ENCODE assay signal across 33 cellular contexts in the genomic region with DNA sequence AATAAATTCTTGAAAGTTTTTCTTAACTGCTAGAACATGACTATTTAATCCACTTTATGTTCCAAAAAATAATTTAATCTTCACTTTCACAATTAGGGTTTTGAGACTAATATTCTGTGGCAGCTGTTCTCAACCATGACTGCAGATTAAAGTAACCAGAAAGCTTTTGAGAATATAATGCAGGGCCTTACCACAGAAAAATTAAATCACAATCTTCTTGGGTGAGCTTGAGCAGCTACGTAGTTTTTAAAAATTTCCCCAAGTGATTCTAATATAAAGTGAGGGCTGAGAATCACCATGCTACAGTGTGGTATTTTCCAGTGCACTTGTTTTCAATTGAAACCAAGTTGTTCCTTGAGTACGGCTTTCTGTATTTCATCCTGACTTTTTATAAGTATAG.
"Had no signal": no experiment of that assay in that cellular context is flagged by ENCODE, and none has a peak within 500 bp of the region (broad histone marks: within the 10 kb centered on the region; RNA-seq: fewer than 3 reads in every experiment).

No MANE protein-coding gene starts in this region.

- H3K27me3 ChIP-seq: adrenal gland, ascending aorta, body of pancreas, brain microvascular endothelial cell, breast epithelium, cardiac muscle cell had no signal

- H3K36me3 ChIP-seq: adrenal gland, ascending aorta, brain microvascular endothelial cell, breast epithelium, cardiac muscle cell had no signal

- H3K9me3 ChIP-seq: adrenal gland, ascending aorta, body of pancreas had no signal

- H3K4me3 ChIP-seq: adrenal gland, ascending aorta, body of pancreas, breast epithelium, cardiac muscle cell had no signal

- H3K27ac ChIP-seq: adrenal gland, ascending aorta, body of pancreas, brain microvascular endothelial cell, breast epithelium, cardiac muscle cell had no signal

- H3K4me1 ChIP-seq: adrenal gland, ascending aorta, body of pancreas, breast epithelium had no signal

- ATAC-seq: activated naive CD4-positive, alpha-beta T cell treated with anti-CD3 and anti-CD28 coated beads, Interleukin-2, amount 50 U/mL, for 72 hours; activated naive CD8-positive, alpha-beta T cell treated with anti-CD3 and anti-CD28 coated beads, Interleukin-2, amount 50 U/mL, for 24 hours; activated T-cell treated with anti-CD3 and anti-CD28 coated beads, Interleukin-2, amount 50 U/mL, for 4 hours; activated T-cell treated with anti-CD3 and anti-CD28 coated beads, Interleukin-2, amount 50 U/mL, for 72 hours; activated T-helper 17 cell treated with anti-CD3 and anti-CD28 coated beads, Interleukin-2, amount 50 U/mL, for 72 hours; body of pancreas had no signal

- DNase-seq: activated effector memory CD4-positive, alpha-beta T cell treated with anti-CD3 and anti-CD28 coated beads, Interleukin-2, amount 50 U/mL, for 16 hours; activated effector memory CD4-positive, alpha-beta T cell treated with Interleukin-2 at 50 U/mL for 16 hours; activated gamma-delta T cell; activated gamma-delta T cell treated with Interleukin-2 at 50 U/mL for 16 hours; activated naive CD4-positive, alpha-beta T cell; activated naive CD4-positive, alpha-beta T cell treated with anti-CD3 and anti-CD28 coated beads for 36 hours; activated naive CD4-positive, alpha-beta T cell treated with anti-CD3 and anti-CD28 coated beads, Interleukin-2, amount 10 ng/mL, durations not matched to agents 7 days and 5 days; activated naive CD4-positive, alpha-beta T cell treated with anti-CD3 and anti-CD28 coated beads, Interleukin-2, amount 50 U/mL, for 16 hours; activated naive CD4-positive, alpha-beta T cell treated with Interleukin-2 at 50 U/mL for 16 hours; activated naive CD8-positive, alpha-beta T cell treated with anti-CD3 and anti-CD28 coated beads for 36 hours; activated naive CD8-positive, alpha-beta T cell treated with anti-CD3 and anti-CD28 coated beads, Interleukin-2, amount 10 ng/mL, durations not matched to agents 7 days and 5 days; activated naive CD8-positive, alpha-beta T cell treated with anti-CD3 and anti-CD28 coated beads, Interleukin-2, amount 50 U/mL, for 24 hours; activated T-cell treated with anti-CD3 and anti-CD28 coated beads for 4 hours; activated T-cell treated with anti-CD3 and anti-CD28 coated beads, Interleukin-2, amount 50 U/mL, for 1 hour; activated T-cell treated with anti-CD3 and anti-CD28 coated beads, Interleukin-2, amount 50 U/mL, for 24 hours; activated T-cell treated with anti-CD3 and anti-CD28 coated beads, Interleukin-2, amount 50 U/mL, for 4 hours; activated T-cell treated with anti-CD3 and anti-CD28 coated beads, Interleukin-2, amount 50 U/mL, for 48 hours; activated T-cell treated with anti-CD3 and anti-CD28 coated beads, Interleukin-2, amount 50 U/mL, for 72 hours; adrenal gland; amniotic stem cell; amygdala; anterior cingulate cortex; aorta; body of pancreas; brain microvascular endothelial cell; caudate nucleus; central memory CD4-positive, alpha-beta T cell; cerebellar nuclear complex had no signal
